ENCODE assay signal across 21 cellular contexts in genomic region chr2:236282406-236282805, GRCh38. TPM values are rescaled to one million over a fixed set of nuclear protein-coding genes. Genes with fewer than 3 reads are reported as not detected.
DNase-seq lines count a peak whose midpoint lies in the region; ATAC-seq lines count a peak whose summit lies in the region.
"Had no signal": no experiment of that assay in that cellular context is flagged by ENCODE, and none has a peak within 500 bp of the region (broad histone marks: within the 10 kb centered on the region; RNA-seq: fewer than 3 reads in every experiment).

No MANE protein-coding gene starts in this region.

- no peak for ATAC-seq in GM21390 (IDR thresholded peaks at IDR 0.05; ENCODE audit: unreplicated experiment)
- ATAC-seq: A549; CD8-positive, alpha-beta T cell; GM12878 had no signal

- peaks cover 4% of the 10 kb centered on the region; the same call in 1 of the 2 replicates for H3K36me3 ChIP-seq in SJSA1
- H3K36me3 ChIP-seq: BLaER1 treated with 17β-estradiol and CSF1 and Interleukin-3, amounts not matched to agents 10 nM and 100 nM had no signal

- no peak overlapping the region for H3K4me3 ChIP-seq in SJSA1
- H3K4me3 ChIP-seq: A549; BLaER1 treated with 17β-estradiol and CSF1 and Interleukin-3, amounts not matched to agents 10 nM and 100 nM; GM12878 had no signal

- peaks cover 25% of the 10 kb centered on the region for H3K4me1 ChIP-seq in SJSA1 (replicated peaks)
- H3K4me1 ChIP-seq: Caco-2 had no signal

- no peaks in the 10 kb centered on the region for H3K27me3 ChIP-seq in SJSA1 (replicated peaks)
- H3K27me3 ChIP-seq: BLaER1 treated with 17β-estradiol and CSF1 and Interleukin-3, amounts not matched to agents 10 nM and 100 nM had no signal

- peaks cover 12% of the 10 kb centered on the region for H3K9me3 ChIP-seq in SJSA1 (replicated peaks)
- H3K9me3 ChIP-seq: Caco-2 had no signal

- DNase-seq in EH (ENCODE audit: low read depth): peak; percentile 71
- DNase-seq in M059J (ENCODE audit: low read depth): peak; percentile 15
- DNase-seq in SJSA1 (ENCODE audit: low read depth in 1 of 2, low spot score in 2 of 2): peak in 1 of 2 experiments; percentile 67
- no peak for DNase-seq in NCI-H187 treated with DMSO at 0.1 percent for 48 hours (lab: John Stamatoyannopoulos, UW)
- DNase-seq: AML-193; Caco-2; Calu3; CD4-positive, alpha-beta T cell; CD8-positive, alpha-beta T cell; DMS79 treated with DMSO at 0.1 percent for 48 hours; EL; GDM1 had no signal

- peak overlapping the region; percentile 55 for H3K27ac ChIP-seq in SJSA1
- H3K27ac ChIP-seq: 22Rv1; A549; BLaER1 treated with 17β-estradiol and CSF1 and Interleukin-3, amounts not matched to agents 10 nM and 100 nM; C4-2B had no signal

RNA-seq across cellular contexts. Expression of gene ASB18, which starts 18.2 kb away (rescaled TPM):
- total RNA-seq in M059J (2014; rRNA removed; shearing (Covaris generic)): 0.30 TPM in 1 of 2 replicates, not detected in the other
- total RNA-seq in SJSA1 (2014; rRNA removed; shearing (Covaris generic)): 1.1 TPM in 1 of 2 replicates, not detected in the other
- total RNA-seq: A172; B cell; Caco-2; Calu3; CD4-positive, alpha-beta T cell; CD8-positive, alpha-beta T cell; G401; GM12878 had no signal
